ENCODE assay signal across 8 cellular contexts in genomic region chr17:27332485-27333409, GRCh38. TPM values are rescaled to one million over a fixed set of nuclear protein-coding genes. Genes with fewer than 3 reads are reported as not detected.
A peak's percentile ranks its signal among the peaks of the same experiment; 100 is the strongest.
DNase-seq lines count a peak whose midpoint lies in the region; ATAC-seq, FAIRE-seq and TF ChIP-seq lines count a peak whose summit lies in the region.

No MANE protein-coding gene starts in this region.

- H3K4me2 ChIP-seq in HepG2 (ENCODE audit: low read depth, low read length) = peak overlapping the region; percentile 75

- H3K27me3 Mint-ChIP-seq in activated CD4-positive, alpha-beta T cell treated with anti-CD3 and anti-CD28 coated beads, Interleukin-2, amount 10 ng/mL, durations not matched to agents 7 days and 5 days = no peaks in the 10 kb centered on the region

- H3K36me3 Mint-ChIP-seq in activated CD4-positive, alpha-beta T cell treated with anti-CD3 and anti-CD28 coated beads, Interleukin-2, amount 10 ng/mL, durations not matched to agents 7 days and 5 days (ENCODE audit: low read depth) = no peaks in the 10 kb centered on the region

- peak; percentile 99 for TF ChIP-seq RAD21 in HepG2 (CRISPR knock-in tag; IDR thresholded peaks at IDR 0.05)

- peak overlapping the region; percentile 73 for H2AFZ ChIP-seq in HepG2 (ENCODE audit: low read length)

- peak overlapping the region; percentile 77 for H3K27ac Mint-ChIP-seq in activated CD4-positive, alpha-beta T cell treated with anti-CD3 and anti-CD28 coated beads, Interleukin-2, amount 10 ng/mL, durations not matched to agents 7 days and 5 days

- H3K4me1 ChIP-seq in HepG2 (ENCODE audit: insufficient read depth, low read length) = peaks cover 43% of the 10 kb centered on the region

- no peaks in the 10 kb centered on the region for H3K79me2 ChIP-seq in HepG2 (ENCODE audit: insufficient read depth, low read length)

- H3K4me3 ChIP-seq in BJ (ENCODE audit: low read depth, low read length) (peak overlapping the region; percentile 47), HepG2 (replicated peaks in 1 of 3; ENCODE audit: insufficient read depth in 1 of 3, low read depth in 2 of 3, low read length in 3 of 3) (peak overlapping the region; percentile 39 to 73 (median 63))

- no TSS peak for BruUV-seq in HepG2 (replicated peaks; lab: Mats Ljungman, UMichigan)

- 0% methylated on average over 4 of the region's 52 CpGs for WGBS in HepG2 (ENCODE audit: low lambda C conversion rate)

- peak; percentile 88 for TF ChIP-seq CTCF in BJ (IDR thresholded peaks at IDR 0.05; ENCODE audit: insufficient read depth, low read depth, low read length)
- peak; percentile 99 for TF ChIP-seq CTCF in HepG2 (CRISPR knock-in tag; IDR thresholded peaks at IDR 0.05)

- H3K4me1 Mint-ChIP-seq in activated CD4-positive, alpha-beta T cell treated with anti-CD3 and anti-CD28 coated beads, Interleukin-2, amount 10 ng/mL, durations not matched to agents 7 days and 5 days = peaks cover 24% of the 10 kb centered on the region

- ATAC-seq in HG03439 (IDR thresholded peaks at IDR 0.05; ENCODE audit: unreplicated experiment) = peak; percentile 88
- peak; percentile 95 for ATAC-seq in HepG2

- POLR2A ChIA-PET in BJ (lab: Charles Lee) = interaction anchor here (0.6 to 1.1 kb wide), 3 partner anchors 36 to 98 kb away, joined by 3 to 5 read pairs (median 4); no protein-coding TSS in a partner anchor
- POLR2A ChIA-PET in activated CD4-positive, alpha-beta T cell treated with anti-CD3 and anti-CD28 coated beads, Interleukin-2, amount 10 ng/mL, durations not matched to agents 7 days and 5 days (lab: Charles Lee) = interaction anchor here (0.6 to 1.5 kb wide), 3 partner anchors 38 to 96 kb away, joined by 3 to 4 read pairs (median 4); partner anchors contain the start of gene WSB1
- POLR2A ChIA-PET in HepG2 (lab: Yijun Ruan, JAX) = interaction anchor here (0.6 to 3.0 kb wide), 12 partner anchors 12 to 126 kb away, joined by 3 to 54 read pairs (median 4); partner anchors contain the start of gene WSB1

- CTCF ChIA-PET in BJ (lab: Yijun Ruan, JAX) = interaction anchor here (0.6 to 6.8 kb wide), 39 partner anchors 8 to 318 kb away, joined by 3 to 162 read pairs (median 4); partner anchors contain the start of gene WSB1
- CTCF ChIA-PET in activated CD4-positive, alpha-beta T cell treated with anti-CD3 and anti-CD28 coated beads, Interleukin-2, amount 10 ng/mL, durations not matched to agents 7 days and 5 days (lab: Charles Lee) = interaction anchor here (0.5 to 1.6 kb wide), 28 partner anchors 10 to 300 kb away, joined by 3 to 29 read pairs (median 4); partner anchors contain the start of gene WSB1
- CTCF ChIA-PET in HepG2 (lab: Yijun Ruan, JAX; ENCODE audit: low intra/inter-chr PET ratio, low total read pairs) = interaction anchor here (0.7 to 2.0 kb wide), 7 partner anchors 20 to 96 kb away, joined by 3 to 41 read pairs (median 4); no protein-coding TSS in a partner anchor

- H3K9ac ChIP-seq in HepG2 (ENCODE audit: insufficient read depth, low read depth, low read length) = peak overlapping the region; percentile 70

- TF ChIP-seq POLR2A in HepG2 (IDR thresholded peaks at IDR 0.05; ENCODE audit: insufficient read depth in 1 of 2, low read depth in 2 of 2, low read length in 2 of 2) = peak; percentile 40 to 49; a peak in 3 of 4 replicates

- intact Hi-C loops in HepG2 (cut with micrococcal nuclease; ENCODE audit: unreplicated experiment) = loop anchor here (1.0 to 10.0 kb wide), 7 partner anchors 21 to 242 kb away; partner anchors contain the start of gene WSB1

- peak overlapping the region; percentile 88 for H3K27ac ChIP-seq in HepG2 (ENCODE audit: extremely low read length, insufficient read depth, low read length)

- H3K27me3 ChIP-seq in BJ (ENCODE audit: control insufficient read depth, insufficient read depth, low read length) (no peaks in the 10 kb centered on the region), HepG2 (ENCODE audit: control insufficient read depth in 1 of 2, insufficient read depth in 2 of 2, low read length in 2 of 2) (no peaks in the 10 kb centered on the region)

- FAIRE-seq in HepG2 (lab: Jason Lieb, UNC) = peak; percentile 93

- in situ Hi-C loops in HepG2 (cut with HindIII; ENCODE audit: extremely low pct_ligation_motif_present, low pct_unique_long_range_greater_than_20kb) = loop anchor here (5.0 kb wide), 1 partner anchor 85 kb away; no protein-coding TSS in a partner anchor

- H3K36me3 ChIP-seq in BJ (ENCODE audit: control insufficient read depth, insufficient read depth, low read length) (no peaks in the 10 kb centered on the region), HepG2 (replicated peaks in 1 of 2; ENCODE audit: control insufficient read depth in 1 of 2, insufficient read depth in 2 of 2, low read length in 2 of 2) (no peaks in the 10 kb centered on the region)

- peak; percentile 34 to 45; a peak in 3 of 4 replicates for TF ChIP-seq EP300 in HepG2 (IDR thresholded peaks at IDR 0.05; ENCODE audit: low read depth in 2 of 2, low read length in 2 of 2)
- 0 out of 2 replicates have a peak, but pooled peaks have one; percentile 40 for TF ChIP-seq EP300 in HepG2 (CRISPR knock-in tag; IDR thresholded peaks at IDR 0.05; ENCODE audit: borderline replicate concordance)

- H4K20me1 ChIP-seq in HepG2 (ENCODE audit: insufficient read depth, low read length) = no peaks in the 10 kb centered on the region

- H3K9me3 Mint-ChIP-seq in activated CD4-positive, alpha-beta T cell treated with anti-CD3 and anti-CD28 coated beads, Interleukin-2, amount 10 ng/mL, durations not matched to agents 7 days and 5 days = no peaks in the 10 kb centered on the region

- no peaks in the 10 kb centered on the region for H3K9me3 ChIP-seq in HepG2 (ENCODE audit: low read length)

- DNase-seq in BJ (ENCODE audit: low read depth) (peak; percentile 86), GM19238 (ENCODE audit: insufficient read length, low spot score) (peak; percentile 79), NCI-H524 treated with DMSO at 0.1 percent for 48 hours (lab: John Stamatoyannopoulos, UW) (peak; percentile 93), dedifferentiated amniotic fluid mesenchymal stem cell (ENCODE audit: extremely low spot score) (peak; percentile 96), HepG2 (ENCODE audit: low spot score) (peak; percentile 98)
- DNase-seq in activated CD4-positive, alpha-beta T cell treated with anti-CD3 and anti-CD28 coated beads, Interleukin-2, amount 10 ng/mL, durations not matched to agents 7 days and 5 days = peak; percentile 87
- peak; percentile 79 to 82 for DNase-seq in stimulated activated CD4-positive, alpha-beta T cell treated with anti-CD3 and anti-CD28 coated beads, Interleukin-2, amount 100 ng/mL, for 48 hours

- peak overlapping the region; percentile 68 for H3K4me3 Mint-ChIP-seq in activated CD4-positive, alpha-beta T cell treated with anti-CD3 and anti-CD28 coated beads, Interleukin-2, amount 10 ng/mL, durations not matched to agents 7 days and 5 days

TF ChIP-seq in HepG2, 621 proteins besides CTCF, POLR2A, EP300 and RAD21 (continues in another document):
- peak; percentile 61; the same call in 1 of the 2 replicates for TF ChIP-seq ZNF225 (CRISPR knock-in tag; IDR thresholded peaks at IDR 0.05)
- TF ChIP-seq ZNF768 (CRISPR knock-in tag; IDR thresholded peaks at IDR 0.05) = peak; percentile 35; the same call in 1 of the 2 replicates
- peak; percentile 93 for TF ChIP-seq BHLHE40 (IDR thresholded peaks at IDR 0.05; ENCODE audit: low read length)
- peak; percentile 9; the same call in 1 of the 2 replicates for TF ChIP-seq SAFB2 (CRISPR knock-in tag; IDR thresholded peaks at IDR 0.05; ENCODE audit: borderline replicate concordance, low read depth)
- peak; percentile 75 for TF ChIP-seq RBFOX2 (IDR thresholded peaks at IDR 0.05; ENCODE audit: low read depth, low read length)
- peak; percentile 22 for TF ChIP-seq FOXA3 (CRISPR knock-in tag; IDR thresholded peaks at IDR 0.05)
- TF ChIP-seq SIN3A (IDR thresholded peaks at IDR 0.05; ENCODE audit: borderline replicate concordance, low read depth, low read length) = peak; percentile 63; the same call in 1 of the 2 replicates

RNA-seq across cellular contexts. Expression of gene WSB1, which starts 38.8 kb away (rescaled TPM):
- 144 and 163 TPM in 2 replicates for polyA plus RNA-seq in BJ (2011; rRNA removed)
- polyA minus RNA-seq in BJ (2011; rRNA and poly(A)+ RNA removed) = 44.4 and 53.6 TPM in 2 replicates
- 100 to 1,000 TPM; 107 to 111 TPM for total RNA-seq in activated CD4-positive, alpha-beta T cell treated with anti-CD3 and anti-CD28 coated beads, Interleukin-2, amount 10 ng/mL, durations not matched to agents 7 days and 5 days
- 81.3 and 93.3 TPM in 2 replicates for total RNA-seq in HepG2 (2016; rRNA removed; fragmentation: Illumina TruSeq; extraction: Trizol)
- 26.6 and 31.7 TPM in 2 replicates for total RNA-seq in HepG2 (2016; cell fraction: cytosol; rRNA removed; fragmentation: Illumina TruSeq; extraction: Trizol; ENCODE audit: low read depth)
- 77.2 and 87.4 TPM in 2 replicates for total RNA-seq in HepG2 (2016; cell fraction: insoluble cytoplasmic fraction; rRNA removed; fragmentation: Illumina TruSeq; extraction: Trizol)
- total RNA-seq in HepG2 (2016; cell fraction: membrane; rRNA removed; fragmentation: Illumina TruSeq; extraction: Trizol) = 21.0 and 21.8 TPM in 2 replicates
- 85.9 and 97.4 TPM in 2 replicates for total RNA-seq in HepG2 (2016; cell fraction: nucleus; rRNA removed; fragmentation: Illumina TruSeq; extraction: Trizol)
- polyA plus RNA-seq in HepG2 (2011; rRNA removed) = 253 and 294 TPM in 2 replicates
- 120 and 143 TPM in 2 replicates for polyA plus RNA-seq in HepG2 (2011; cell fraction: cytosol; rRNA removed)
- polyA plus RNA-seq in HepG2 (2011; cell fraction: nucleus; rRNA removed) = 1,276 and 1,394 TPM in 2 replicates
- 89.4 and 114 TPM in 2 replicates for polyA plus RNA-seq in HepG2 (2012)
- polyA plus RNA-seq in HepG2 (2016; cell fraction: cytosol; fragmentation: Illumina TruSeq; extraction: Trizol; ENCODE audit: low read depth) = 1.8 and 1.9 TPM in 2 replicates
- 71.2 and 71.6 TPM in 2 replicates for polyA plus RNA-seq in HepG2 (2016; cell fraction: insoluble cytoplasmic fraction; fragmentation: Illumina TruSeq; extraction: Trizol; ENCODE audit: low read depth)
- polyA plus RNA-seq in HepG2 (2016; cell fraction: membrane; fragmentation: Illumina TruSeq; extraction: Trizol; ENCODE audit: low read depth) = 3.9 and 4.5 TPM in 2 replicates
- polyA plus RNA-seq in HepG2 (2016; cell fraction: nucleus; fragmentation: Illumina TruSeq; extraction: Trizol; ENCODE audit: insufficient read depth, low read depth) = 181 and 184 TPM in 2 replicates
- 35.0 and 79.1 TPM in 2 replicates for polyA minus RNA-seq in HepG2 (2011; rRNA and poly(A)+ RNA removed; ENCODE audit: low replicate concordance)
- 52.6 and 57.0 TPM in 2 replicates for polyA minus RNA-seq in HepG2 (2011; cell fraction: cytosol; rRNA and poly(A)+ RNA removed)
- 216 and 246 TPM in 2 replicates for polyA minus RNA-seq in HepG2 (2011; cell fraction: nucleus; rRNA and poly(A)+ RNA removed)

Comparison
In these comparisons a context has a peak if more than half of its experiments do, and no peak if none do; other contexts are left out.
1. Peak in every context shown above with its lines: DNase-seq, ATAC-seq, H3K4me3 ChIP-seq and H3K27ac ChIP-seq.